Comparison of ENCODE assay signal across 25 cellular contexts in the genomic region with DNA sequence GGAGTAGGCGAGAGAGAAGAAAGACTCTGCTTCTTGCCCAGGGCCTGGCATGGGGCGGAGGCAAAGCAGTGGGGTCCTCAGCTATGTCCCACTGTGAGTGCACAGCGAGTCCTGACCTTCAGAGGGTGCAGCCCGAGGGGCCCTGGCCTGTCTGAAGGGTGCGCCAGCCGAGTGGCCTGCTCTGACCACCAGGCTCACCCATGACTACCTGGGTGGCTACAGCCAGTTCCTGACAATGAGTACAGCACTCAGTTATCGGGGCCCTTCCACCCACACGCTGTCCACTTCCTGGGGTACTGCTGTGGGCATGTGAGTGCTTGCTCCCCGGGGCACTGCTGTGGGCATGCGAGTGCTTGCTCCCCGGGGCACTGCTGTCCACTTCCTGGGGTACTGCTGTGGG.
"Had no signal": no experiment of that assay in that cellular context is flagged by ENCODE, and none has a peak within 500 bp of the region (broad histone marks: within the 10 kb centered on the region; RNA-seq: fewer than 3 reads in every experiment).

No MANE protein-coding gene starts in this region.

- H3K4me3 ChIP-seq: K562 had no signal

- H3K27me3 Mint-ChIP-seq: activated B cell treated with CpG ODN at 0.5 μM for 24 hours; activated CD4-positive, alpha-beta T cell treated with anti-CD3 and anti-CD28 coated beads, Interleukin-2, amount 10 ng/mL, durations not matched to agents 24 days and 14 days had no signal

- H3K4me1 Mint-ChIP-seq: activated B cell treated with CpG ODN at 0.5 μM for 24 hours; activated CD4-positive, alpha-beta T cell treated with anti-CD3 and anti-CD28 coated beads, Interleukin-2, amount 10 ng/mL, durations not matched to agents 24 days and 14 days; activated naive CD8-positive, alpha-beta T cell treated with anti-CD3 and anti-CD28 coated beads, Interleukin-2, amount 50 U/mL, for 24 hours; brain had no signal

- DNase-seq: activated B cell treated with CpG ODN at 0.5 μM for 24 hours; activated CD4-positive, alpha-beta T cell treated with anti-CD3 and anti-CD28 coated beads for 1 hour; activated CD4-positive, alpha-beta T cell treated with anti-CD3 and anti-CD28 coated beads, Interleukin-2, amount 10 ng/mL, durations not matched to agents 24 days and 14 days; activated CD4-positive, alpha-beta T cell treated with anti-CD3 and anti-CD28 coated beads, Interleukin-2, amount 50 U/mL, for 48 hours; activated CD8-positive, alpha-beta memory T cell treated with anti-CD3 and anti-CD28 coated beads for 24 hours; activated effector memory CD4-positive, alpha-beta T cell treated with Interleukin-2 at 50 U/mL for 16 hours; activated naive CD4-positive, alpha-beta T cell treated with Interleukin-2 at 50 U/mL for 16 hours; activated naive CD8-positive, alpha-beta T cell treated with anti-CD3 and anti-CD28 coated beads, Interleukin-2, amount 50 U/mL, for 24 hours; amniotic stem cell; NCI-H1048; NCI-H1417; NCI-H1930; NCI-H2171; NCI-H2227 treated with DMSO at 0.1 percent for 48 hours; NCI-H446 treated with DMSO at 0.1 percent for 48 hours; NCI-H526 treated with DMSO at 0.1 percent for 48 hours; NCI-H82; PC-3; SIG-M5; T-helper 17 cell; T-helper 9 cell had no signal

- H3K36me3 Mint-ChIP-seq: activated naive CD4-positive, alpha-beta T cell treated with anti-CD3 and anti-CD28 coated beads, Interleukin-2, amount 50 U/mL, for 72 hours; brain had no signal

- ATAC-seq: activated naive CD4-positive, alpha-beta T cell treated with anti-CD3 and anti-CD28 coated beads, Interleukin-2, amount 50 U/mL, for 72 hours; activated naive CD8-positive, alpha-beta T cell treated with anti-CD3 and anti-CD28 coated beads, Interleukin-2, amount 50 U/mL, for 24 hours; K562; PC-3; T-helper 17 cell had no signal

- H3K9me3 Mint-ChIP-seq: activated B cell treated with CpG ODN at 0.5 μM for 24 hours; activated CD4-positive, alpha-beta T cell treated with anti-CD3 and anti-CD28 coated beads, Interleukin-2, amount 10 ng/mL, durations not matched to agents 24 days and 14 days; activated naive CD4-positive, alpha-beta T cell treated with anti-CD3 and anti-CD28 coated beads, Interleukin-2, amount 50 U/mL, for 72 hours; activated naive CD8-positive, alpha-beta T cell treated with anti-CD3 and anti-CD28 coated beads, Interleukin-2, amount 50 U/mL, for 24 hours; activated T-helper 1 cell treated with anti-CD3 and anti-CD28 coated beads, Interleukin-12 subunit alpha, Interleukin-12 subunit beta, Interleukin-2, Interleukin-4 antibody, amounts not matched to agents 30 ng/mL and 10 ng/mL and 1 ng/mL, durations not matched to agents 14 hours and 24 hours and 36 hours had no signal

- H3K4me3 Mint-ChIP-seq: activated B cell treated with CpG ODN at 0.5 μM for 24 hours; activated CD4-positive, alpha-beta T cell treated with anti-CD3 and anti-CD28 coated beads, Interleukin-2, amount 10 ng/mL, durations not matched to agents 24 days and 14 days; activated naive CD8-positive, alpha-beta T cell treated with anti-CD3 and anti-CD28 coated beads, Interleukin-2, amount 50 U/mL, for 24 hours; activated T-helper 1 cell treated with anti-CD3 and anti-CD28 coated beads, Interleukin-12 subunit alpha, Interleukin-12 subunit beta, Interleukin-2, Interleukin-4 antibody, amounts not matched to agents 30 ng/mL and 10 ng/mL and 1 ng/mL, durations not matched to agents 14 hours and 24 hours and 36 hours; brain; T-helper 17 cell had no signal

- H3K27ac Mint-ChIP-seq: activated B cell treated with CpG ODN at 0.5 μM for 24 hours; activated CD4-positive, alpha-beta T cell treated with anti-CD3 and anti-CD28 coated beads, Interleukin-2, amount 10 ng/mL, durations not matched to agents 24 days and 14 days; activated naive CD4-positive, alpha-beta T cell treated with anti-CD3 and anti-CD28 coated beads, Interleukin-2, amount 50 U/mL, for 72 hours; activated naive CD8-positive, alpha-beta T cell treated with anti-CD3 and anti-CD28 coated beads, Interleukin-2, amount 50 U/mL, for 24 hours; activated T-helper 1 cell treated with anti-CD3 and anti-CD28 coated beads, Interleukin-12 subunit alpha, Interleukin-12 subunit beta, Interleukin-2, Interleukin-4 antibody, amounts not matched to agents 30 ng/mL and 10 ng/mL and 1 ng/mL, durations not matched to agents 14 hours and 24 hours and 36 hours; T-helper 17 cell had no signal
